In the genomic region with DNA sequence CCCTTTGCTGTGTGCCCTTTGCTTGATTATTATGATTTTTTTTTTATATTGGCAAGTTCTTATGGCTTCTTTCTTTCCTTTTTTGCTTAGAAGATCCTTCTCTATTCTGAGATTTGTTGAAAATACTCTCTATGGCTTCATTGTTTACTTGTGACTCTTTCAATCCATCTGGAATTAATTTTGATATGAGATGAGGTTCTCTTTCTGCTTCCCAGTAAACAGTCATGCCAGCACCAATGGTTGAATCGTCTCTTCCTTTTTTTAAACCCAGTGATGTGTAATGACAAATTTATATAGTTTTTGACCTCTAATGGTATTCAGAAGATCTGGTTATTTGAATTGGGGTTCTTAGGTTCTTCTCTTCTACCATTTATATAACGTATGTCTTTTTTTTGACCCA, we compare ENCODE assay signal across 15 cellular contexts.
A peak's percentile ranks its signal among the peaks of the same experiment; 100 is the strongest.
DNase-seq lines count a peak whose midpoint lies in the region; ATAC-seq and TF ChIP-seq lines count a peak whose summit lies in the region.
"Had no signal": no experiment of that assay in that cellular context is flagged by ENCODE, and none has a peak within 500 bp of the region (broad histone marks: within the 10 kb centered on the region; RNA-seq: fewer than 3 reads in every experiment).

No MANE protein-coding gene starts in this region.

- H3K36me3 Mint-ChIP-seq in CD8-positive, alpha-beta T cell, result peaks cover 3% of the 10 kb centered on the region

- peak overlapping the region; percentile 13 for H3K9ac ChIP-seq in adipocyte (ENCODE audit: low read length)

- H3K4me3 ChIP-seq in adipocyte (ENCODE audit: low read length) (peak overlapping the region; percentile 51), suprapubic skin (no peak overlapping the region)
- no peak overlapping the region for H3K4me3 ChIP-seq in CD8-positive, alpha-beta T cell (ENCODE audit: low read depth, low read length)
- H3K4me3 ChIP-seq: SJSA1 had no signal

- WGBS in suprapubic skin, result 68% methylated on average over 2 of the region's 2 CpGs

- peaks cover 8% of the 10 kb centered on the region for H3K36me3 ChIP-seq in adipocyte (ENCODE audit: control insufficient read depth, insufficient read depth, low read length, severe bottlenecking)
- no peaks in the 10 kb centered on the region for H3K36me3 ChIP-seq in suprapubic skin
- no peaks in the 10 kb centered on the region for H3K36me3 ChIP-seq in CD8-positive, alpha-beta T cell (ENCODE audit: insufficient read depth, low read length)

- TF ChIP-seq EP300 in suprapubic skin (IDR thresholded peaks at IDR 0.05), result no peak

- H3K27ac ChIP-seq in suprapubic skin, result peak overlapping the region; percentile 79
- no peak overlapping the region for H3K27ac ChIP-seq in CD8-positive, alpha-beta T cell (ENCODE audit: low read depth, low read length)
- H3K27ac ChIP-seq: SJSA1 had no signal

- H3K9me3 Mint-ChIP-seq in CD8-positive, alpha-beta T cell, result no peaks in the 10 kb centered on the region

- TF ChIP-seq POLR2A in suprapubic skin (IDR thresholded peaks at IDR 0.05), result no peak

- H3K27ac Mint-ChIP-seq in CD8-positive, alpha-beta T cell, result no peak overlapping the region

- H3K27me3 Mint-ChIP-seq in CD8-positive, alpha-beta T cell (ENCODE audit: low read depth), result no peaks in the 10 kb centered on the region

- H3K4me1 Mint-ChIP-seq in CD8-positive, alpha-beta T cell (ENCODE audit: low read depth), result no peaks in the 10 kb centered on the region

- no peak overlapping the region for H3K4me3 Mint-ChIP-seq in CD8-positive, alpha-beta T cell

- no peaks in the 10 kb centered on the region for H3K9me3 ChIP-seq in adipocyte (ENCODE audit: control insufficient read depth, low read length)
- no peaks in the 10 kb centered on the region for H3K9me3 ChIP-seq in suprapubic skin
- H3K9me3 ChIP-seq in CD8-positive, alpha-beta T cell (ENCODE audit: low read length), result no peaks in the 10 kb centered on the region
- H3K9me3 ChIP-seq: SJSA1 had no signal

- ATAC-seq in Right ventricle myocardium superior (ENCODE audit: poor library complexity) (peak; percentile 58), GM18520 (IDR thresholded peaks at IDR 0.05; ENCODE audit: unreplicated experiment) (no peak)
- ATAC-seq in CD8-positive, alpha-beta T cell, result no peak

- intact Hi-C loops in Right ventricle myocardium superior (cut with DNase I), result no loop called here
- intact Hi-C loops in CD8-positive, alpha-beta T cell (cut with DNase I, micrococcal nuclease), result no loop called here

- TF ChIP-seq CTCF in suprapubic skin (IDR thresholded peaks at IDR 0.05), result no peak
- TF ChIP-seq CTCF in CD8-positive, alpha-beta T cell (IDR thresholded peaks at IDR 0.05), result no peak

- POLR2A ChIA-PET in CD8-positive, alpha-beta T cell (lab: Charles Lee), result no interaction called here

- CTCF ChIA-PET in CD8-positive, alpha-beta T cell (lab: Charles Lee), result interaction anchor here (5.5 kb wide), 1 partner anchor 12 kb away, joined by 55 read pairs; no protein-coding TSS in a partner anchor

- H3K4me1 ChIP-seq in adipocyte (ENCODE audit: control insufficient read depth, insufficient read depth, low read length), result peaks cover 38% of the 10 kb centered on the region
- H3K4me1 ChIP-seq in suprapubic skin, result peaks cover 34% of the 10 kb centered on the region
- H3K4me1 ChIP-seq in CD8-positive, alpha-beta T cell (ENCODE audit: insufficient read depth, low read length), result no peaks in the 10 kb centered on the region

- H3K27me3 ChIP-seq in adipocyte (replicated peaks; ENCODE audit: control insufficient read depth, insufficient read depth, low read length), result no peaks in the 10 kb centered on the region
- H3K27me3 ChIP-seq in suprapubic skin, result no peaks in the 10 kb centered on the region
- H3K27me3 ChIP-seq in CD8-positive, alpha-beta T cell (ENCODE audit: insufficient read depth, low read length), result no peaks in the 10 kb centered on the region
- H3K27me3 ChIP-seq: SJSA1 had no signal

- DNase-seq in EH (ENCODE audit: low read depth), result peak; percentile 78
- DNase-seq in adipocyte (ENCODE audit: low read depth), result peak; percentile 78
- DNase-seq in Right ventricle myocardium superior, result no peak
- DNase-seq in suprapubic skin (ENCODE audit: low spot score in 2 of 2), result no peak
- DNase-seq in CD8-positive, alpha-beta T cell, result no peak
- no peak for DNase-seq in dermis blood vessel endothelial cell
- DNase-seq in HuH-7.5 (ENCODE audit: low spot score), result no peak
- DNase-seq: activated CD4-positive, CD25-positive, alpha-beta regulatory T cell treated with anti-CD3 and anti-CD28 coated beads, Interleukin-2, amount 50 U/mL, for 72 hours; activated effector memory CD4-positive, alpha-beta T cell treated with Interleukin-2 at 50 U/mL for 16 hours; amygdala; NCI-H1436; NCI-H2171; stimulated activated naive CD4-positive, alpha-beta T cell treated with Interleukin-2 at 50 U/mL for 16 hours had no signal

Comparison
In these comparisons a context has a peak if more than half of its experiments do, and no peak if none do; other contexts are left out.
1. DNase-seq: peak in EH (single experiment) and adipocyte (single experiment); none in Right ventricle myocardium superior (single experiment), suprapubic skin (0 of 2), CD8-positive, alpha-beta T cell (0 of 7), dermis blood vessel endothelial cell (single experiment) and HuH-7.5 (single experiment).